20 cellular contexts compared by ENCODE assay signal in the genomic region with DNA sequence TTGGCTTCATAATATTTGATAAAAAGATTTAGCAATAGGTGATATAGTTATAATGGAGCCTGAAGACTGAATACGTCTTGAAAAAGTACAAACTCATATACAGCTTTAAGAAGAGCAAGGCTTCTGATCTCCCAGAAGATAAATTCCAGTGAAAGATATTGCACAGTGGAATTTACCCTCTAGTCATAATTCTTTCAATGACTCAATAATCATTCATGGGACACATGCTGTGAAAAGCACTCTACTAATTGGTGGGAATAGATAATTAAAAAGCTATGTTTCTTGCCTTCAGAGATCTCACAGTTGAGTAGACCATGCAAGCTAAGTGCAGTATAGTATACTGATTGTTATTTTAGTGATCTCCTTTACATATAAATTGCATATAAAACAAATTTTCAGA.
"Had no signal": no experiment of that assay in that cellular context is flagged by ENCODE, and none has a peak within 500 bp of the region (broad histone marks: within the 10 kb centered on the region; RNA-seq: fewer than 3 reads in every experiment).

No MANE protein-coding gene starts in this region.

- H3K4me1 ChIP-seq: esophagus muscularis mucosa, gastrocnemius medialis, heart right ventricle, left lung, lower lobe of right lung had no signal

- H3K9me3 ChIP-seq: esophagus muscularis mucosa, gastrocnemius medialis, left lung, lower lobe of right lung, mucosa of descending colon had no signal

- H3K27me3 ChIP-seq: dorsolateral prefrontal cortex, esophagus muscularis mucosa, gastrocnemius medialis, heart right ventricle, left lung had no signal

- H3K4me3 ChIP-seq: coronary artery, dorsolateral prefrontal cortex, esophagus muscularis mucosa, gastrocnemius medialis, heart right ventricle, left lung, lower lobe of right lung, mucosa of descending colon had no signal

- H3K27ac ChIP-seq: coronary artery, dorsolateral prefrontal cortex, esophagus muscularis mucosa, gastrocnemius medialis, heart right ventricle, left lung, lower lobe of right lung had no signal

- H3K36me3 ChIP-seq: esophagus muscularis mucosa, gastrocnemius medialis, heart right ventricle, left lung, lower lobe of right lung had no signal

- DNase-seq: dermis blood vessel endothelial cell; dorsolateral prefrontal cortex; effector CD4-positive, alpha-beta T cell; effector memory CD4-positive, alpha-beta T cell; foreskin fibroblast; foreskin melanocyte; gastrocnemius medialis; glutamatergic neuron; head of caudate nucleus; heart right ventricle; hippocampal formation; left cardiac atrium; left lung; left ventricle myocardium superior; lower lobe of right lung; mesenchymal stem cell; mucosa of descending colon; naive B cell had no signal
